ENCODE assay signal across 17 cellular contexts in genomic region chr11:70230151-70230839, GRCh38.
"Had no signal": no experiment of that assay in that cellular context is flagged by ENCODE, and none has a peak within 500 bp of the region (broad histone marks: within the 10 kb centered on the region; RNA-seq: fewer than 3 reads in every experiment).

No MANE protein-coding gene starts in this region.

- H3K4me3 Mint-ChIP-seq: activated CD4-positive, alpha-beta T cell treated with anti-CD3 and anti-CD28 coated beads, Interleukin-2, amount 10 ng/mL, durations not matched to agents 24 days and 14 days; activated naive CD8-positive, alpha-beta T cell treated with anti-CD3 and anti-CD28 coated beads, Interleukin-2, amount 10 ng/mL, durations not matched to agents 7 days and 5 days; activated T-helper 1 cell treated with anti-CD3 and anti-CD28 coated beads, Interleukin-12 subunit alpha, Interleukin-12 subunit beta, Interleukin-2, Interleukin-4 antibody, amounts not matched to agents 30 ng/mL and 10 ng/mL and 1 ng/mL, durations not matched to agents 14 hours and 24 hours and 36 hours; memory B cell; natural killer cell; stimulated activated naive CD8-positive, alpha-beta T cell treated with anti-CD3 and anti-CD28 coated beads, Interleukin-15, amount 100 ng/mL, for 72 hours had no signal

- H3K27ac Mint-ChIP-seq: activated CD4-positive, alpha-beta T cell treated with anti-CD3 and anti-CD28 coated beads, Interleukin-2, amount 10 ng/mL, durations not matched to agents 24 days and 14 days; activated naive CD8-positive, alpha-beta T cell treated with anti-CD3 and anti-CD28 coated beads, Interleukin-2, amount 10 ng/mL, durations not matched to agents 7 days and 5 days; activated T-helper 1 cell treated with anti-CD3 and anti-CD28 coated beads, Interleukin-12 subunit alpha, Interleukin-12 subunit beta, Interleukin-2, Interleukin-4 antibody, amounts not matched to agents 30 ng/mL and 10 ng/mL and 1 ng/mL, durations not matched to agents 14 hours and 24 hours and 36 hours; memory B cell; natural killer cell; stimulated activated naive CD8-positive, alpha-beta T cell treated with anti-CD3 and anti-CD28 coated beads, Interleukin-15, amount 100 ng/mL, for 72 hours had no signal

- H3K9me3 Mint-ChIP-seq: activated CD4-positive, alpha-beta T cell treated with anti-CD3 and anti-CD28 coated beads, Interleukin-2, amount 10 ng/mL, durations not matched to agents 24 days and 14 days; activated naive CD8-positive, alpha-beta T cell treated with anti-CD3 and anti-CD28 coated beads, Interleukin-2, amount 10 ng/mL, durations not matched to agents 7 days and 5 days; activated T-helper 1 cell treated with anti-CD3 and anti-CD28 coated beads, Interleukin-12 subunit alpha, Interleukin-12 subunit beta, Interleukin-2, Interleukin-4 antibody, amounts not matched to agents 30 ng/mL and 10 ng/mL and 1 ng/mL, durations not matched to agents 14 hours and 24 hours and 36 hours; memory B cell; natural killer cell; stimulated activated naive CD8-positive, alpha-beta T cell treated with anti-CD3 and anti-CD28 coated beads, Interleukin-15, amount 100 ng/mL, for 72 hours had no signal

- DNase-seq: activated CD4-positive, alpha-beta T cell treated with anti-CD3 and anti-CD28 coated beads, Interleukin-2, amount 10 ng/mL, durations not matched to agents 24 days and 14 days; activated CD4-positive, CD25-positive, alpha-beta regulatory T cell; activated CD8-positive, alpha-beta memory T cell treated with anti-CD3 and anti-CD28 coated beads for 24 hours; activated naive CD8-positive, alpha-beta T cell treated with anti-CD3 and anti-CD28 coated beads, Interleukin-2, amount 10 ng/mL, durations not matched to agents 7 days and 5 days; erythroblast; islet precursor cell; left lung; natural killer cell; stimulated activated naive CD8-positive, alpha-beta T cell treated with anti-CD3 and anti-CD28 coated beads, Interleukin-15, amount 100 ng/mL, for 72 hours; SW 1271; upper lobe of left lung had no signal

- H3K4me3 ChIP-seq: breast epithelium, dorsolateral prefrontal cortex, hepatocyte, left lung, right atrium auricular region, upper lobe of left lung had no signal

- H3K4me1 ChIP-seq: breast epithelium, left lung had no signal

- H3K27me3 Mint-ChIP-seq: stimulated activated naive CD8-positive, alpha-beta T cell treated with anti-CD3 and anti-CD28 coated beads, Interleukin-15, amount 100 ng/mL, for 72 hours had no signal

- H3K4me1 Mint-ChIP-seq: activated CD4-positive, alpha-beta T cell treated with anti-CD3 and anti-CD28 coated beads, Interleukin-2, amount 10 ng/mL, durations not matched to agents 24 days and 14 days; activated naive CD8-positive, alpha-beta T cell treated with anti-CD3 and anti-CD28 coated beads, Interleukin-2, amount 10 ng/mL, durations not matched to agents 7 days and 5 days; memory B cell; natural killer cell; stimulated activated naive CD8-positive, alpha-beta T cell treated with anti-CD3 and anti-CD28 coated beads, Interleukin-15, amount 100 ng/mL, for 72 hours had no signal

- H3K36me3 Mint-ChIP-seq: activated naive CD8-positive, alpha-beta T cell treated with anti-CD3 and anti-CD28 coated beads, Interleukin-2, amount 10 ng/mL, durations not matched to agents 7 days and 5 days; memory B cell; natural killer cell had no signal

- H3K27me3 ChIP-seq: breast epithelium, dorsolateral prefrontal cortex, hepatocyte, left lung, right atrium auricular region, upper lobe of left lung had no signal

- H3K27ac ChIP-seq: breast epithelium, dorsolateral prefrontal cortex, hepatocyte, left lung, upper lobe of left lung had no signal

- H3K9me3 ChIP-seq: breast epithelium, left lung, right atrium auricular region, upper lobe of left lung had no signal

- H3K36me3 ChIP-seq: breast epithelium, left lung, right atrium auricular region, upper lobe of left lung had no signal
